In the genomic region with DNA sequence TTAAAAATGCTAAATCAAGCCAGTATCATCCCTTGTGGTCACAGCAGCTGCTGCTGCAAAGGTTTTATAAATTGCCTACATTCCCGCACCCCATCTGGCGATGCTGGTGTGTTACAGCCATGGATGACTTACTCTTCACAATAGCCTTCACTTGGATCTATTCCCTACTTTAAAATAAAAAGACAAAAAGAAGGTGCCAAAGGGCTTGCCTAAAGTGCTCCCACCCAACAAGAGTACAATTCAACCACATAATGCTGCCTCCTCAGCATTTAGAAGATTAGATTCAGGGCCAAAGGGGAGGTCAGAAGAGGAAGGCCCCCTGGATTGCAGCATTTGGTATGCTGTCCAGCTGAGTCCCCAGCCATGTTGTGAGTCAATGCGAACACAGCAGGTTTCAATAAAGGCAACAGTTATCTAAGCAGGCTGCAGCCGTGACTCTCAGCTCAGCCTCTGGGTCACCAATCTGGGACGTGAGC, we compare ENCODE assay signal across 1 cellular context.
TF ChIP-seq lines count a peak whose summit lies in the region.

No MANE protein-coding gene starts in this region.

TF ChIP-seq in SK-N-SH, 30 proteins besides CTCF, POLR2A, EP300 and RAD21 (continued from another document):
- no peak for TF ChIP-seq ZBTB33 (IDR thresholded peaks at IDR 0.05; ENCODE audit: borderline replicate concordance, low read depth)
- TF ChIP-seq GABPA (IDR thresholded peaks at IDR 0.05; ENCODE audit: low read depth): no peak
